Comparison of ENCODE assay signal across 21 cellular contexts in the genomic region with DNA sequence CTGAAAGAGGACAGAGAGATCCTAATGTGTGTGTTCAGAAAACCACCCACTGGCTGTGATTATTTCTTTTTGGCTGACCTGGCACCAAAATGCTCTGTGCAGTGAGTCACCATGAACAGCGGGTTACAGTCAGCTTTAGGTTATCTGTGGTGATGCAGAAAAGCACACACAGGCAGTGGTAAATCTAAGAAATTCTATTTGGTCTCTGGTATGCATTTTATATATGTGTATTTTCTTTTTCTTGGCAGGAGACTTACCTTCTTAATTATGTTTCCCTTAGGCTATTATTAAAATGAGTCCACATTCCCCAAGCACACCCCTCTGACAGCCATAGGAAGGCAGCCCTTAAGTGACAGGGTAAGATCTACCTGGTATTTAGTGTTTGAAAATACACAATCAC.
DNase-seq lines count a peak whose midpoint lies in the region; ATAC-seq, FAIRE-seq and TF ChIP-seq lines count a peak whose summit lies in the region.
"Had no signal": no experiment of that assay in that cellular context is flagged by ENCODE, and none has a peak within 500 bp of the region (broad histone marks: within the 10 kb centered on the region; RNA-seq: fewer than 3 reads in every experiment).

No MANE protein-coding gene starts in this region.

- FAIRE-seq in astrocyte (lab: Jason Lieb, UNC), result peak; percentile 95
- FAIRE-seq: HepG2 had no signal

- H3K36me3 Mint-ChIP-seq in astrocyte (ENCODE audit: low read depth, unreplicated experiment), result peaks cover 4% of the 10 kb centered on the region
- no peaks in the 10 kb centered on the region for H3K36me3 Mint-ChIP-seq in activated CD4-positive, alpha-beta T cell treated with anti-CD3 and anti-CD28 coated beads, Interleukin-2, amount 10 ng/mL, durations not matched to agents 24 days and 14 days (ENCODE audit: low read depth)
- H3K36me3 Mint-ChIP-seq: naive thymus-derived CD4-positive, alpha-beta T cell had no signal

- peaks cover 15% of the 10 kb centered on the region for H3K4me1 ChIP-seq in astrocyte (ENCODE audit: insufficient read depth, low read length)
- H3K4me1 ChIP-seq in suprapubic skin, result no peaks in the 10 kb centered on the region
- H3K4me1 ChIP-seq: left ventricle myocardium inferior, right lobe of liver had no signal

- no peak overlapping the region for H2AFZ ChIP-seq in astrocyte (ENCODE audit: low read depth, low read length)
- H2AFZ ChIP-seq: PC-9 had no signal

- peak overlapping the region; percentile 63 for H3K4me2 ChIP-seq in astrocyte (ENCODE audit: low read length)
- H3K4me2 ChIP-seq: PC-9 had no signal

- H3K9me3 Mint-ChIP-seq in astrocyte (ENCODE audit: unreplicated experiment), result no peaks in the 10 kb centered on the region
- no peaks in the 10 kb centered on the region for H3K9me3 Mint-ChIP-seq in activated CD4-positive, alpha-beta T cell treated with anti-CD3 and anti-CD28 coated beads, Interleukin-2, amount 10 ng/mL, durations not matched to agents 24 days and 14 days
- H3K9me3 Mint-ChIP-seq: HFFc6; naive thymus-derived CD4-positive, alpha-beta T cell had no signal

- no peak overlapping the region for H3K27ac Mint-ChIP-seq in astrocyte (ENCODE audit: unreplicated experiment)
- no peak overlapping the region for H3K27ac Mint-ChIP-seq in activated CD4-positive, alpha-beta T cell treated with anti-CD3 and anti-CD28 coated beads, Interleukin-2, amount 10 ng/mL, durations not matched to agents 24 days and 14 days
- H3K27ac Mint-ChIP-seq: HFFc6; naive thymus-derived CD4-positive, alpha-beta T cell had no signal

- H3K27ac ChIP-seq in astrocyte (ENCODE audit: low read depth, low read length), result no peak overlapping the region
- no peak overlapping the region for H3K27ac ChIP-seq in suprapubic skin
- H3K27ac ChIP-seq: left ventricle myocardium inferior, PC-9, right lobe of liver, stomach had no signal

- peaks cover 25% of the 10 kb centered on the region for H3K4me1 Mint-ChIP-seq in astrocyte (ENCODE audit: low read depth, unreplicated experiment)
- no peaks in the 10 kb centered on the region for H3K4me1 Mint-ChIP-seq in activated CD4-positive, alpha-beta T cell treated with anti-CD3 and anti-CD28 coated beads, Interleukin-2, amount 10 ng/mL, durations not matched to agents 24 days and 14 days
- H3K4me1 Mint-ChIP-seq: naive thymus-derived CD4-positive, alpha-beta T cell had no signal

- no peaks in the 10 kb centered on the region for H3K79me2 ChIP-seq in astrocyte (ENCODE audit: insufficient read depth, low read length)

- no peaks in the 10 kb centered on the region for H3K36me3 ChIP-seq in astrocyte (ENCODE audit: insufficient read depth, low read length)
- H3K36me3 ChIP-seq in suprapubic skin, result no peaks in the 10 kb centered on the region
- H3K36me3 ChIP-seq: left ventricle myocardium inferior, right lobe of liver, stomach had no signal

- intact Hi-C loops in activated CD4-positive, alpha-beta T cell treated with anti-CD3 and anti-CD28 coated beads, Interleukin-2, amount 10 ng/mL, durations not matched to agents 24 days and 14 days (cut with micrococcal nuclease), result no loop called here

- H3K4me3 ChIP-seq in astrocyte (ENCODE audit: insufficient read depth, low read depth, low read length), result no peak overlapping the region
- no peak overlapping the region for H3K4me3 ChIP-seq in suprapubic skin
- H3K4me3 ChIP-seq: left ventricle myocardium inferior, PC-9, right lobe of liver, stomach had no signal

- no peaks in the 10 kb centered on the region for H3K27me3 ChIP-seq in astrocyte (ENCODE audit: insufficient read depth, low read length)
- no peaks in the 10 kb centered on the region for H3K27me3 ChIP-seq in suprapubic skin
- H3K27me3 ChIP-seq: right lobe of liver had no signal

- no peak overlapping the region for H3K4me3 Mint-ChIP-seq in astrocyte (ENCODE audit: unreplicated experiment)
- no peak overlapping the region for H3K4me3 Mint-ChIP-seq in activated CD4-positive, alpha-beta T cell treated with anti-CD3 and anti-CD28 coated beads, Interleukin-2, amount 10 ng/mL, durations not matched to agents 24 days and 14 days
- H3K4me3 Mint-ChIP-seq: HFFc6; naive thymus-derived CD4-positive, alpha-beta T cell had no signal

- no peaks in the 10 kb centered on the region for H3K9me3 ChIP-seq in astrocyte (ENCODE audit: insufficient read depth, low read depth, low read length)
- no peaks in the 10 kb centered on the region for H3K9me3 ChIP-seq in suprapubic skin
- H3K9me3 ChIP-seq: left ventricle myocardium inferior, right lobe of liver, stomach had no signal

- ATAC-seq in HG03039 (IDR thresholded peaks at IDR 0.05; ENCODE audit: unreplicated experiment), result no peak
- ATAC-seq: HepG2; naive thymus-derived CD4-positive, alpha-beta T cell; right lobe of liver had no signal

- no peaks in the 10 kb centered on the region for H4K20me1 ChIP-seq in astrocyte (ENCODE audit: insufficient read depth, low read length)

- no peak for TF ChIP-seq EP300 in suprapubic skin (IDR thresholded peaks at IDR 0.05)

- H3K27me3 Mint-ChIP-seq in astrocyte (ENCODE audit: low read depth, unreplicated experiment), result no peaks in the 10 kb centered on the region
- peaks cover 3% of the 10 kb centered on the region for H3K27me3 Mint-ChIP-seq in activated CD4-positive, alpha-beta T cell treated with anti-CD3 and anti-CD28 coated beads, Interleukin-2, amount 10 ng/mL, durations not matched to agents 24 days and 14 days
- H3K27me3 Mint-ChIP-seq: naive thymus-derived CD4-positive, alpha-beta T cell had no signal

- 38% methylated on average over 1 of the region's 1 CpG for WGBS in suprapubic skin

- DNase-seq in HK-2 (ENCODE audit: unreplicated experiment), result peak; percentile 30
- DNase-seq in astrocyte (ENCODE audit: low read depth), result peak; percentile 87
- peak; percentile 6 for DNase-seq in fibroblast of the conjunctiva (ENCODE audit: low read depth)
- no peak for DNase-seq in GM20000 (ENCODE audit: low spot score)
- DNase-seq in activated CD4-positive, alpha-beta T cell treated with anti-CD3 and anti-CD28 coated beads, Interleukin-2, amount 10 ng/mL, durations not matched to agents 24 days and 14 days, result no peak
- DNase-seq in suprapubic skin (ENCODE audit: low spot score in 2 of 2), result no peak
- DNase-seq: activated CD4-positive, alpha-beta T cell treated with anti-CD3 and anti-CD28 coated beads, Interleukin-2, amount 50 U/mL, for 1 hour; anterior cingulate cortex; Calu3; effector CD8-positive, alpha-beta T cell; HFFc6; hippocampal formation; left ventricle myocardium inferior; naive thymus-derived CD4-positive, alpha-beta T cell; NCI-H1092; right lobe of liver; stomach; T-helper 2 cell had no signal

- no peak overlapping the region for H3K9ac ChIP-seq in astrocyte (ENCODE audit: low read length)

- TF ChIP-seq POLR2A in suprapubic skin (IDR thresholded peaks at IDR 0.05), result no peak

- no peak for TF ChIP-seq CTCF in astrocyte (IDR thresholded peaks at IDR 0.05; ENCODE audit: insufficient read depth, low read depth, low read length)
- no peak for TF ChIP-seq CTCF in GM20000 (IDR thresholded peaks at IDR 0.05; ENCODE audit: extremely low read depth, missing control alignments)
- no peak for TF ChIP-seq CTCF in suprapubic skin (IDR thresholded peaks at IDR 0.05)

Comparison
In these comparisons a context has a peak if more than half of its experiments do, and no peak if none do; other contexts are left out.
1. DNase-seq: peak in HK-2 (single experiment), astrocyte (single experiment) and fibroblast of the conjunctiva (single experiment); none in GM20000 (single experiment), activated CD4-positive, alpha-beta T cell treated with anti-CD3 and anti-CD28 coated beads, Interleukin-2, amount 10 ng/mL, durations not matched to agents 24 days and 14 days (single experiment) and suprapubic skin (0 of 2).